ENCODE assay signal across 8 cellular contexts in genomic region chr16:3444032-3444388, GRCh38. TPM values are rescaled to one million over a fixed set of nuclear protein-coding genes. Genes with fewer than 3 reads are reported as not detected.
DNase-seq lines count a peak whose midpoint lies in the region; ATAC-seq lines count a peak whose summit lies in the region.

No MANE protein-coding gene starts in this region.

- H3K27me3 ChIP-seq in ectodermal cell (ENCODE audit: control insufficient read depth, insufficient read depth, low read length, poor library complexity, severe bottlenecking) (no peaks in the 10 kb centered on the region), thymus (ENCODE audit: control insufficient read depth, insufficient read depth) (no peaks in the 10 kb centered on the region)

- DNase-seq in activated T-cell treated with anti-CD3 and anti-CD28 coated beads, Interleukin-2, amount 50 U/mL, for 24 hours, result no peak
- DNase-seq in activated T-cell treated with anti-CD3 and anti-CD28 coated beads for 4 hours (no peak), SW 1271 (lab: John Stamatoyannopoulos, UW) (peak; percentile 7 to 39), memory B cell (ENCODE audit: low spot score in 2 of 2) (no peak), GM19238 (ENCODE audit: insufficient read length, low spot score) (no peak)

- peak overlapping the region; percentile 93 for H3K4me3 Mint-ChIP-seq in activated T-cell treated with anti-CD3 and anti-CD28 coated beads, Interleukin-2, amount 50 U/mL, for 24 hours
- H3K4me3 Mint-ChIP-seq in memory B cell, result peak overlapping the region; percentile 95

- peaks cover 31% of the 10 kb centered on the region for H3K4me1 Mint-ChIP-seq in activated T-cell treated with anti-CD3 and anti-CD28 coated beads, Interleukin-2, amount 50 U/mL, for 24 hours (ENCODE audit: low read depth)
- H3K4me1 Mint-ChIP-seq in memory B cell, result peaks cover 3% of the 10 kb centered on the region

- peaks cover 70% of the 10 kb centered on the region for H3K36me3 Mint-ChIP-seq in activated T-cell treated with anti-CD3 and anti-CD28 coated beads, Interleukin-2, amount 50 U/mL, for 24 hours (ENCODE audit: low read depth)
- H3K36me3 Mint-ChIP-seq in memory B cell, result peaks cover 14% of the 10 kb centered on the region

- ATAC-seq in HG03378 (IDR thresholded peaks at IDR 0.05; ENCODE audit: unreplicated experiment) (peak; percentile 26), memory B cell (ENCODE audit: low read depth) (peak; percentile 19)

- H3K27me3 Mint-ChIP-seq in activated T-cell treated with anti-CD3 and anti-CD28 coated beads, Interleukin-2, amount 50 U/mL, for 24 hours, result no peaks in the 10 kb centered on the region
- no peaks in the 10 kb centered on the region for H3K27me3 Mint-ChIP-seq in memory B cell

- H3K27ac Mint-ChIP-seq in activated T-cell treated with anti-CD3 and anti-CD28 coated beads, Interleukin-2, amount 50 U/mL, for 24 hours, result peak overlapping the region; percentile 97
- peak overlapping the region; percentile 92 for H3K27ac Mint-ChIP-seq in memory B cell

- H3K9me3 Mint-ChIP-seq in activated T-cell treated with anti-CD3 and anti-CD28 coated beads, Interleukin-2, amount 50 U/mL, for 24 hours, result peaks cover 16% of the 10 kb centered on the region
- H3K9me3 Mint-ChIP-seq in memory B cell, result peaks cover 9% of the 10 kb centered on the region

- 35 to 50% methylated on average over 10 of the region's 10 CpGs for WGBS in ectodermal cell, 2 experiments
- 44% methylated on average over 10 of the region's 10 CpGs for WGBS in thymus

- H3K9me3 ChIP-seq in ectodermal cell (ENCODE audit: control insufficient read depth, low read length), result no peaks in the 10 kb centered on the region
- H3K9me3 ChIP-seq in thymus (ENCODE audit: control insufficient read depth), result peaks cover 1% of the 10 kb centered on the region

- H3K27ac ChIP-seq in ectodermal cell (ENCODE audit: insufficient read depth, low read depth, low read length, poor library complexity, severe bottlenecking) (no peak overlapping the region), thymus (ENCODE audit: low read depth) (peak overlapping the region; percentile 76)

- peak overlapping the region; percentile 64 for H3K4me3 ChIP-seq in ectodermal cell (ENCODE audit: insufficient read depth, low read depth, low read length)
- H3K4me3 ChIP-seq in thymus (ENCODE audit: low read length), result peak overlapping the region; percentile 77

- H3K36me3 ChIP-seq in ectodermal cell (ENCODE audit: control insufficient read depth, insufficient read depth, low read length) (no peaks in the 10 kb centered on the region), thymus (ENCODE audit: control insufficient read depth, insufficient read depth) (peaks cover 10% of the 10 kb centered on the region)

- H3K4me1 ChIP-seq in ectodermal cell (ENCODE audit: control insufficient read depth, insufficient read depth, low read length) (no peaks in the 10 kb centered on the region), thymus (ENCODE audit: control insufficient read depth, insufficient read depth, low read length) (peaks cover 6% of the 10 kb centered on the region)

RNA-seq across cellular contexts. Expression of gene NAA60, which starts 0.5 kb away (rescaled TPM):
- 61.9 TPM for polyA plus RNA-seq in ectodermal cell (2013, experiment 1 of 4)
- 60.3 TPM for polyA plus RNA-seq in ectodermal cell (2013, experiment 2 of 4)
- 47.1 TPM for polyA plus RNA-seq in ectodermal cell (2013, experiment 3 of 4)
- 56.4 TPM for polyA plus RNA-seq in ectodermal cell (2013, experiment 4 of 4)
- 36.0 TPM for polyA plus RNA-seq in thymus

RNA-seq across cellular contexts. Expression of gene ZNF597, which starts 0.7 kb away (rescaled TPM):
- polyA plus RNA-seq in ectodermal cell (2013, experiment 1 of 4), result 1.8 TPM
- polyA plus RNA-seq in ectodermal cell (2013, experiment 2 of 4), result 2.0 TPM
- polyA plus RNA-seq in ectodermal cell (2013, experiment 3 of 4), result 1.8 TPM
- 1.8 TPM for polyA plus RNA-seq in ectodermal cell (2013, experiment 4 of 4)
- polyA plus RNA-seq in thymus, result 2.3 TPM

RNA-seq across cellular contexts. Expression of gene ZNF174, which starts 43.0 kb away (rescaled TPM):
- 15.3 TPM for polyA plus RNA-seq in ectodermal cell (2013, experiment 1 of 4)
- 17.5 TPM for polyA plus RNA-seq in ectodermal cell (2013, experiment 2 of 4)
- polyA plus RNA-seq in ectodermal cell (2013, experiment 3 of 4), result 12.7 TPM
- 12.3 TPM for polyA plus RNA-seq in ectodermal cell (2013, experiment 4 of 4)
- polyA plus RNA-seq in thymus, result 7.0 TPM

RNA-seq across cellular contexts. Expression of gene ZSCAN32, which starts 43.2 kb away (rescaled TPM):
- 18.4 TPM for polyA plus RNA-seq in ectodermal cell (2013, experiment 1 of 4)
- 17.5 TPM for polyA plus RNA-seq in ectodermal cell (2013, experiment 2 of 4)
- polyA plus RNA-seq in ectodermal cell (2013, experiment 3 of 4), result 17.7 TPM
- 17.3 TPM for polyA plus RNA-seq in ectodermal cell (2013, experiment 4 of 4)
- 16.3 TPM for polyA plus RNA-seq in thymus

RNA-seq across cellular contexts. Expression of gene C16orf90, which starts 51.3 kb away (rescaled TPM):
- polyA plus RNA-seq in ectodermal cell (2013, experiment 1 of 4), result not detected
- polyA plus RNA-seq in ectodermal cell (2013, experiment 2 of 4), result not detected
- not detected for polyA plus RNA-seq in ectodermal cell (2013, experiment 3 of 4)
- polyA plus RNA-seq in ectodermal cell (2013, experiment 4 of 4), result not detected
- polyA plus RNA-seq in thymus, result not detected

Comparison
In these comparisons a context has a peak if more than half of its experiments do, and no peak if none do; other contexts are left out.
1. DNase-seq: peak in SW 1271 (2 of 2); none in activated T-cell treated with anti-CD3 and anti-CD28 coated beads, Interleukin-2, amount 50 U/mL, for 24 hours (single experiment), activated T-cell treated with anti-CD3 and anti-CD28 coated beads for 4 hours (single experiment), memory B cell (0 of 2) and GM19238 (single experiment).